Comparison of ENCODE assay signal across 8 cellular contexts in genomic region chr10:93813507-93814465, GRCh38. TPM values are rescaled to one million over a fixed set of nuclear protein-coding genes. Genes with fewer than 3 reads are reported as not detected.
DNase-seq lines count a peak whose midpoint lies in the region; ATAC-seq and TF ChIP-seq lines count a peak whose summit lies in the region.

No MANE protein-coding gene starts in this region.

- ATAC-seq in HG03196 (IDR thresholded peaks at IDR 0.05; ENCODE audit: unreplicated experiment) = peak; percentile 62

- peak; percentile 39 for DNase-seq in NCI-H2227 (lab: John Stamatoyannopoulos, UW; ENCODE audit: unreplicated experiment)
- DNase-seq in NCI-H2227 treated with DMSO at 0.1 percent for 48 hours (lab: John Stamatoyannopoulos, UW) = no peak
- peak; percentile 75 for DNase-seq in SK-MEL-5 (ENCODE audit: low read depth, low spot score)
- DNase-seq in ascending aorta (ENCODE audit: low spot score in 2 of 2) = peak in 1 of 2 donors; percentile 67
- DNase-seq in hypothalamus (lab: John Stamatoyannopoulos, UW) = peak in 42 of 51 donors; percentile 2 to 70 (median 16)
- DNase-seq in stimulated activated CD4-positive, alpha-beta T cell treated with anti-CD3 and anti-CD28 coated beads, Interleukin-1b, Interleukin-23, amount 100 ng/mL, for 4 hours (ENCODE audit: low read depth in 2 of 2) = peak; percentile 8 to 37
- DNase-seq in central memory CD4-positive, alpha-beta T cell = no peak

- intact Hi-C loops in ascending aorta (cut with DNase I) = loop anchor here (10.0 kb wide), 1 partner anchor 269 kb away; no protein-coding TSS in a partner anchor

- H3K27me3 ChIP-seq in ascending aorta = no peaks in the 10 kb centered on the region

- peak in 2 of 3 experiments; percentile 44 to 61 for TF ChIP-seq CTCF in ascending aorta (IDR thresholded peaks at IDR 0.05)

- in situ Hi-C loops in SK-MEL-5 (cut with HindIII; ENCODE audit: low pct_unique_long_range_greater_than_20kb, low sequenced_read_pairs) = no loop called here

- no peaks in the 10 kb centered on the region for H3K36me3 ChIP-seq in ascending aorta

- H3K4me1 ChIP-seq in ascending aorta = no peaks in the 10 kb centered on the region

- no peaks in the 10 kb centered on the region for H3K9me3 ChIP-seq in ascending aorta

- H3K4me3 ChIP-seq in ascending aorta = no peak overlapping the region

- no peak overlapping the region for H3K27ac ChIP-seq in ascending aorta

RNA-seq across cellular contexts. Expression of gene LGI1, which starts 56.0 kb away (rescaled TPM):
- not detected in 2 replicates for total RNA-seq in SK-MEL-5 (2014; rRNA removed; shearing (Covaris generic))
- not detected in 2 replicates for polyA plus RNA-seq in SK-MEL-5 (2015; cell fraction: cytosol; rRNA removed)
- polyA plus RNA-seq in SK-MEL-5 (2015; cell fraction: nucleus; rRNA removed) = not detected in 2 replicates
- total RNA-seq in ascending aorta = not detected

Comparison
In these comparisons a context has a peak if more than half of its experiments do, and no peak if none do; other contexts are left out.
1. DNase-seq: peak in NCI-H2227 (single experiment), SK-MEL-5 (single experiment), hypothalamus (42 of 51) and stimulated activated CD4-positive, alpha-beta T cell treated with anti-CD3 and anti-CD28 coated beads, Interleukin-1b, Interleukin-23, amount 100 ng/mL, for 4 hours (2 of 2); none in NCI-H2227 treated with DMSO at 0.1 percent for 48 hours (single experiment) and central memory CD4-positive, alpha-beta T cell (single experiment).